Comparison of ENCODE assay signal across 8 cellular contexts in genomic region chr19:4870025-4870700, GRCh38. TPM values are rescaled to one million over a fixed set of nuclear protein-coding genes. Genes with fewer than 3 reads are reported as not detected.
A peak's percentile ranks its signal among the peaks of the same experiment; 100 is the strongest.
DNase-seq lines count a peak whose midpoint lies in the region; ATAC-seq and TF ChIP-seq lines count a peak whose summit lies in the region.

No MANE protein-coding gene starts in this region.

- DNase-seq in activated CD4-positive, alpha-beta T cell treated with anti-CD3 and anti-CD28 coated beads for 36 hours = peak; percentile 59
- no peak for DNase-seq in activated CD4-positive, alpha-beta T cell treated with anti-CD3 and anti-CD28 coated beads for 1 hour
- DNase-seq in Panc1 (ENCODE audit: low read depth, low spot score) (peak; percentile 92), epithelial cell of proximal tubule (ENCODE audit: low read depth) (peak; percentile 41), gastrocnemius medialis (peak in 1 of 2 donors; percentile 75), progenitor cell of endocrine pancreas (ENCODE audit: low spot score, unreplicated experiment) (no peak), mucosa of gallbladder (ENCODE audit: low spot score) (no peak)

- BruUV-seq in Panc1 (replicated peaks; lab: Mats Ljungman, UMichigan) = no TSS peak

- H3K4me3 Mint-ChIP-seq in activated CD4-positive, alpha-beta T cell treated with anti-CD3 and anti-CD28 coated beads for 36 hours = no peak overlapping the region
- H3K4me3 Mint-ChIP-seq in progenitor cell of endocrine pancreas (ENCODE audit: low read depth) = no peak overlapping the region

- H3K4me3 ChIP-seq in Panc1 (ENCODE audit: low read depth in 2 of 2, low read length in 2 of 2) (no peak overlapping the region), epithelial cell of proximal tubule (ENCODE audit: low read depth, low read length) (no peak overlapping the region), gastrocnemius medialis (no peak overlapping the region)

- H3K36me3 ChIP-seq in Panc1 (ENCODE audit: control insufficient read depth, insufficient read depth, low read length) (no peaks in the 10 kb centered on the region; the same call in 1 of the 2 replicates), gastrocnemius medialis (no peaks in the 10 kb centered on the region)

- H3K27me3 ChIP-seq in Panc1 (ENCODE audit: control insufficient read depth, insufficient read depth, low read length) (no peaks in the 10 kb centered on the region), gastrocnemius medialis (no peaks in the 10 kb centered on the region)

- no peaks in the 10 kb centered on the region for H3K9me3 Mint-ChIP-seq in activated CD4-positive, alpha-beta T cell treated with anti-CD3 and anti-CD28 coated beads for 36 hours (ENCODE audit: low read depth)
- H3K9me3 Mint-ChIP-seq in progenitor cell of endocrine pancreas (ENCODE audit: low read depth) = no peaks in the 10 kb centered on the region

- peaks cover 14% of the 10 kb centered on the region for H3K4me1 ChIP-seq in Panc1 (ENCODE audit: control insufficient read depth, insufficient read depth, low read length)
- H3K4me1 ChIP-seq in gastrocnemius medialis = peaks cover 5 to 14% of the 10 kb centered on the region in 2 donors

- intact Hi-C loops in activated CD4-positive, alpha-beta T cell treated with anti-CD3 and anti-CD28 coated beads for 36 hours (cut with DNase I, micrococcal nuclease) = no loop called here
- intact Hi-C loops in Panc1 (cut with micrococcal nuclease; ENCODE audit: unreplicated experiment) = loop anchor here (5.0 kb wide), 1 partner anchor 162 kb away; no protein-coding TSS in a partner anchor
- intact Hi-C loops in gastrocnemius medialis (cut with DNase I; ENCODE audit: low total_unique reads) = no loop called here

- peaks cover 17% of the 10 kb centered on the region for H3K4me1 Mint-ChIP-seq in activated CD4-positive, alpha-beta T cell treated with anti-CD3 and anti-CD28 coated beads for 36 hours
- H3K4me1 Mint-ChIP-seq in progenitor cell of endocrine pancreas (ENCODE audit: low read depth) = peaks cover 5% of the 10 kb centered on the region

- no peak overlapping the region for H3K27ac Mint-ChIP-seq in activated CD4-positive, alpha-beta T cell treated with anti-CD3 and anti-CD28 coated beads for 36 hours
- H3K27ac Mint-ChIP-seq in progenitor cell of endocrine pancreas = no peak overlapping the region

- H3K9me3 ChIP-seq in Panc1 (ENCODE audit: control insufficient read depth, insufficient read depth, low read depth, low read length) (no peaks in the 10 kb centered on the region), gastrocnemius medialis (no peaks in the 10 kb centered on the region)

- H3K27ac ChIP-seq in Panc1 (ENCODE audit: low read length) (peak overlapping the region; percentile 74), gastrocnemius medialis (peak overlapping the region; percentile 65 to 93 (median 77))

- peaks cover 2% of the 10 kb centered on the region for H3K27me3 Mint-ChIP-seq in activated CD4-positive, alpha-beta T cell treated with anti-CD3 and anti-CD28 coated beads for 36 hours
- H3K27me3 Mint-ChIP-seq in progenitor cell of endocrine pancreas = peaks cover 6% of the 10 kb centered on the region

- TF ChIP-seq CTCF in Panc1 (IDR thresholded peaks at IDR 0.05) (no peak), epithelial cell of proximal tubule (conservative IDR thresholded peaks at IDR 0.05; ENCODE audit: low read depth, low read length) (no peak), gastrocnemius medialis (IDR thresholded peaks at IDR 0.05 in 4 of 5, conservative IDR thresholded peaks at IDR 0.05 in 1 of 5) (no peak), progenitor cell of endocrine pancreas (IDR thresholded peaks at IDR 0.05; ENCODE audit: unreplicated experiment) (no peak)

- in situ Hi-C loops in Panc1 (cut with HindIII; ENCODE audit: low pct_unique_long_range_greater_than_20kb, low sequenced_read_pairs) = no loop called here
- in situ Hi-C loops in gastrocnemius medialis (cut with MboI; ENCODE audit: low sequenced_read_pairs in 4 of 4) = loop anchor here (5.0 to 10.0 kb wide), 3 partner anchors 42 to 165 kb away; no protein-coding TSS in a partner anchor

- no peak for TF ChIP-seq POLR2A in gastrocnemius medialis (IDR thresholded peaks at IDR 0.05)

- ATAC-seq in activated CD4-positive, alpha-beta T cell treated with anti-CD3 and anti-CD28 coated beads for 36 hours = peak; percentile 31
- ATAC-seq in Panc1 = peak; percentile 86
- peak; percentile 25 to 45 for ATAC-seq in gastrocnemius medialis
- ATAC-seq in GM21529 (IDR thresholded peaks at IDR 0.05; ENCODE audit: unreplicated experiment) = no peak

- CTCF ChIA-PET in activated CD4-positive, alpha-beta T cell treated with anti-CD3 and anti-CD28 coated beads for 36 hours (lab: Charles Lee) = interaction anchor here (0.9 to 6.6 kb wide), 5 partner anchors 9 to 160 kb away, joined by 3 to 52 read pairs (median 10); no protein-coding TSS in a partner anchor
- CTCF ChIA-PET in Panc1 (lab: Charles Lee) = interaction anchor here (0.7 to 4.2 kb wide), 4 partner anchors 11 to 61 kb away, joined by 3 to 24 read pairs (median 4); no protein-coding TSS in a partner anchor

- POLR2A ChIA-PET in activated CD4-positive, alpha-beta T cell treated with anti-CD3 and anti-CD28 coated beads for 36 hours (lab: Charles Lee) = no interaction called here
- POLR2A ChIA-PET in Panc1 (lab: Charles Lee) = interaction anchor here (0.7 kb wide), 1 partner anchor 161 kb away, joined by 7 read pairs; no protein-coding TSS in a partner anchor

- H3K36me3 Mint-ChIP-seq in activated CD4-positive, alpha-beta T cell treated with anti-CD3 and anti-CD28 coated beads for 36 hours (ENCODE audit: low read depth) = no peaks in the 10 kb centered on the region
- H3K36me3 Mint-ChIP-seq in progenitor cell of endocrine pancreas (ENCODE audit: insufficient read depth) = no peaks in the 10 kb centered on the region

RNA-seq across cellular contexts. Expression of gene PLIN3, which starts 2.7 kb away (rescaled TPM):
- total RNA-seq in activated CD4-positive, alpha-beta T cell treated with anti-CD3 and anti-CD28 coated beads for 36 hours = 10 to 100 TPM; 26.9 to 27.5 TPM
- total RNA-seq in Panc1 (2021; ENCODE audit: unreplicated experiment) = 157 TPM
- 198 TPM for polyA plus RNA-seq in Panc1 (2012; ENCODE audit: insufficient read length)
- total RNA-seq in epithelial cell of proximal tubule = 151 and 178 TPM in 2 replicates
- total RNA-seq in gastrocnemius medialis = 100 to 1,000 TPM in 2 of 4 donors, 10 to 100 TPM in 2; 53.9 to 193 (median 92.5) TPM
- total RNA-seq in progenitor cell of endocrine pancreas = 40.0 and 43.6 TPM in 2 replicates
- 60.2 TPM for total RNA-seq in mucosa of gallbladder

RNA-seq across cellular contexts. Expression of gene ARRDC5, which starts 32.5 kb away (rescaled TPM):
- total RNA-seq in activated CD4-positive, alpha-beta T cell treated with anti-CD3 and anti-CD28 coated beads for 36 hours = not detected
- not detected for total RNA-seq in Panc1 (2021; ENCODE audit: unreplicated experiment)
- polyA plus RNA-seq in Panc1 (2012; ENCODE audit: insufficient read length) = not detected
- not detected in 2 replicates for total RNA-seq in epithelial cell of proximal tubule
- not detected for total RNA-seq in gastrocnemius medialis
- total RNA-seq in progenitor cell of endocrine pancreas = not detected in 2 replicates
- 0.52 TPM for total RNA-seq in mucosa of gallbladder

RNA-seq across cellular contexts. Expression of gene TICAM1, which starts 38.7 kb away (rescaled TPM):
- total RNA-seq in activated CD4-positive, alpha-beta T cell treated with anti-CD3 and anti-CD28 coated beads for 36 hours = 10 to 100 TPM; 23.4 to 24.1 TPM
- total RNA-seq in Panc1 (2021; ENCODE audit: unreplicated experiment) (12.2 TPM), epithelial cell of proximal tubule (6.0 and 7.4 TPM in 2 replicates), gastrocnemius medialis (10 to 100 TPM in 2 of 4 donors, 1 to 10 TPM in 2; 5.9 to 14.0 (median 9.0) TPM), progenitor cell of endocrine pancreas (3.4 and 4.0 TPM in 2 replicates), mucosa of gallbladder (26.8 TPM)
- polyA plus RNA-seq in Panc1 (2012; ENCODE audit: insufficient read length) = 15.5 TPM

RNA-seq across cellular contexts. Expression of gene UHRF1, which starts 39.1 kb away (rescaled TPM):
- total RNA-seq in activated CD4-positive, alpha-beta T cell treated with anti-CD3 and anti-CD28 coated beads for 36 hours = 100 to 1,000 TPM; 126 to 151 TPM
- total RNA-seq in Panc1 (2021; ENCODE audit: unreplicated experiment) (53.6 TPM), epithelial cell of proximal tubule (81.5 and 191 TPM in 2 replicates), gastrocnemius medialis (under 1 TPM in 3 of 4 donors, not detected in 1; 0.12 to 0.72 (median 0.69) TPM), progenitor cell of endocrine pancreas (60.2 and 63.5 TPM in 2 replicates), mucosa of gallbladder (4.5 TPM)
- 30.0 TPM for polyA plus RNA-seq in Panc1 (2012; ENCODE audit: insufficient read length)

Comparison
In these comparisons a context has a peak if more than half of its experiments do, and no peak if none do; other contexts are left out.
1. DNase-seq: peak in activated CD4-positive, alpha-beta T cell treated with anti-CD3 and anti-CD28 coated beads for 36 hours (single experiment), Panc1 (single experiment) and epithelial cell of proximal tubule (single experiment); none in activated CD4-positive, alpha-beta T cell treated with anti-CD3 and anti-CD28 coated beads for 1 hour (single experiment), progenitor cell of endocrine pancreas (single experiment) and mucosa of gallbladder (single experiment).